Comparison of ENCODE assay signal across 9 cellular contexts in genomic region chr6:104705095-104705707, GRCh38.
A peak's percentile ranks its signal among the peaks of the same experiment; 100 is the strongest.
DNase-seq lines count a peak whose midpoint lies in the region; ATAC-seq and TF ChIP-seq lines count a peak whose summit lies in the region.
"Had no signal": no experiment of that assay in that cellular context is flagged by ENCODE, and none has a peak within 500 bp of the region (broad histone marks: within the 10 kb centered on the region; RNA-seq: fewer than 3 reads in every experiment).

No MANE protein-coding gene starts in this region.

- H3K4me1 Mint-ChIP-seq in activated naive CD4-positive, alpha-beta T cell treated with anti-CD3 and anti-CD28 coated beads, Interleukin-2, amount 50 U/mL, for 24 hours: peaks cover 46% of the 10 kb centered on the region

- H3K9me3 Mint-ChIP-seq in activated naive CD4-positive, alpha-beta T cell treated with anti-CD3 and anti-CD28 coated beads, Interleukin-2, amount 50 U/mL, for 24 hours: no peaks in the 10 kb centered on the region
- H3K9me3 Mint-ChIP-seq: dendritic cell treated with granulocyte-macrophage colony-stimulating factor and Interleukin-4, amounts not matched to agents 40 ng/mL and 50 ng/mL, for 4 days had no signal

- H3K27me3 ChIP-seq in uterus: no peaks in the 10 kb centered on the region

- peak overlapping the region; percentile 57 for H3K27ac Mint-ChIP-seq in activated naive CD4-positive, alpha-beta T cell treated with anti-CD3 and anti-CD28 coated beads, Interleukin-2, amount 50 U/mL, for 24 hours
- H3K27ac Mint-ChIP-seq: dendritic cell treated with granulocyte-macrophage colony-stimulating factor and Interleukin-4, amounts not matched to agents 40 ng/mL and 50 ng/mL, for 4 days had no signal

- H3K9me3 ChIP-seq in uterus: no peaks in the 10 kb centered on the region

- H3K4me3 Mint-ChIP-seq in activated naive CD4-positive, alpha-beta T cell treated with anti-CD3 and anti-CD28 coated beads, Interleukin-2, amount 50 U/mL, for 24 hours: peak overlapping the region; percentile 79
- H3K4me3 Mint-ChIP-seq: dendritic cell treated with granulocyte-macrophage colony-stimulating factor and Interleukin-4, amounts not matched to agents 40 ng/mL and 50 ng/mL, for 4 days had no signal

- DNase-seq in Caki2 (ENCODE audit: low read depth) (peak; percentile 12), MV-4-11 (lab: John Stamatoyannopoulos, UW) (peak; percentile 64), kidney glomerular epithelial cell (lab: John Stamatoyannopoulos, UW) (peak; percentile 80), uterus (peak in 1 of 2 donors; percentile 28), amniotic stem cell (lab: John Stamatoyannopoulos, UW) (no peak), hippocampal formation (lab: John Stamatoyannopoulos, UW) (no peak)

- no peaks in the 10 kb centered on the region for H3K27me3 Mint-ChIP-seq in activated naive CD4-positive, alpha-beta T cell treated with anti-CD3 and anti-CD28 coated beads, Interleukin-2, amount 50 U/mL, for 24 hours
- H3K27me3 Mint-ChIP-seq: dendritic cell treated with granulocyte-macrophage colony-stimulating factor and Interleukin-4, amounts not matched to agents 40 ng/mL and 50 ng/mL, for 4 days had no signal

- no peaks in the 10 kb centered on the region for H3K4me1 ChIP-seq in uterus

- no peak for TF ChIP-seq POLR2A in uterus (IDR thresholded peaks at IDR 0.05)

- in situ Hi-C loops in Caki2 (cut with HindIII; ENCODE audit: low pct_unique_long_range_greater_than_20kb, low sequenced_read_pairs): no loop called here

- H3K36me3 ChIP-seq in uterus: no peaks in the 10 kb centered on the region

- H3K27ac ChIP-seq in uterus: peak overlapping the region; percentile 43 to 61

- intact Hi-C loops in uterus (cut with DNase I; ENCODE audit: low total_unique reads): no loop called here

- no peak for TF ChIP-seq CTCF in uterus (IDR thresholded peaks at IDR 0.05)

- no peak for ATAC-seq in HG03095 (IDR thresholded peaks at IDR 0.05; ENCODE audit: unreplicated experiment)

- no peak overlapping the region for H3K4me3 ChIP-seq in uterus

- no peaks in the 10 kb centered on the region for H3K36me3 Mint-ChIP-seq in activated naive CD4-positive, alpha-beta T cell treated with anti-CD3 and anti-CD28 coated beads, Interleukin-2, amount 50 U/mL, for 24 hours

Comparison
In these comparisons a context has a peak if more than half of its experiments do, and no peak if none do; other contexts are left out.
1. DNase-seq: peak in Caki2 (single experiment), MV-4-11 (single experiment) and kidney glomerular epithelial cell (single experiment); none in amniotic stem cell (single experiment) and hippocampal formation (0 of 2).